Comparison of ENCODE assay signal across 18 cellular contexts in the genomic region with DNA sequence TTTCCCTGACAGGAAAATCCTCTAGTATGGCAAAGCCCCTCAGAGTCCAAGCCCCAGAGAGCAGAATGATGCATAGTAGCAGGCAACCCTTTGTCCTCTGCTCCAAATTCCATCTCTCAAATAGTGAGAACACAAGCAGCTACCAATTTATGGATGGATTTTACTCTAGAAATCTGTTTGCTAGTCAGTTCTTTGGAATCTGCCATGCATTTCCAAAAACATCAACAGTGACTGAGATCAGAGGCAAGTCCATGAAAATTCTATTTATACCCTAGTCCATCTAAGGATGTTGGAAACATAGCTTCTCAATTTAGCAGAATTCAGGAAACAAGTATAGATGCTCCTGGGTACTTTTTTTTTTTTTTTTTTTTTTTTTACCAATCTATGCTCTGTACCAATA. TPM values are rescaled to one million over a fixed set of nuclear protein-coding genes. Genes with fewer than 3 reads are reported as not detected.
A peak's percentile ranks its signal among the peaks of the same experiment; 100 is the strongest.
DNase-seq lines count a peak whose midpoint lies in the region; ATAC-seq and TF ChIP-seq lines count a peak whose summit lies in the region.
"Had no signal": no experiment of that assay in that cellular context is flagged by ENCODE, and none has a peak within 500 bp of the region (broad histone marks: within the 10 kb centered on the region; RNA-seq: fewer than 3 reads in every experiment).

No MANE protein-coding gene starts in this region.

- intact Hi-C loops in ascending aorta (cut with DNase I) (loop anchor here (5.0 to 10.0 kb wide), 6 partner anchors 37 to 622 kb away; a partner anchor contains a TSS), left ventricle myocardium superior (cut with micrococcal nuclease) (loop anchor here (10.0 kb wide), 1 partner anchor 55 kb away; no protein-coding TSS in a partner anchor), posterior cingulate gyrus (cut with DNase I) (loop anchor here (10.0 kb wide), 1 partner anchor 1805 kb away; no protein-coding TSS in a partner anchor)

- H3K4me1 ChIP-seq in ascending aorta (peaks cover 8 to 45% of the 10 kb centered on the region in 2 donors), thoracic aorta (ENCODE audit: control insufficient read depth in 1 of 2, low read depth in 2 of 2) (peaks cover 25 to 61% of the 10 kb centered on the region in 2 donors), SK-N-SH (ENCODE audit: control insufficient read depth in 1 of 2, insufficient read depth in 2 of 2, low read depth in 1 of 2, low read length in 1 of 2) (peaks cover 0 to 3% of the 10 kb centered on the region in 2 experiments; a peak in 1 of 4 replicates)
- H3K4me1 ChIP-seq: Caco-2 had no signal

- DNase-seq in AG10803 (ENCODE audit: low read depth), result peak; percentile 15
- no peak for DNase-seq in ascending aorta (ENCODE audit: low spot score in 2 of 2)
- peak; percentile 59 for DNase-seq in fibroblast of peridontal ligament (ENCODE audit: extremely low read depth)
- DNase-seq in thoracic aorta (ENCODE audit: low spot score), result no peak
- no peak for DNase-seq in NCI-H1694 treated with DMSO at 0.1 percent for 48 hours (lab: John Stamatoyannopoulos, UW)
- DNase-seq in SK-N-SH, result no peak
- DNase-seq in left ventricle myocardium superior, result no peak
- DNase-seq in posterior cingulate gyrus, result no peak
- DNase-seq: AML-193; Caco-2; CD8-positive, alpha-beta memory T cell; DND-41; GF-D8; GM23248 had no signal

- TF ChIP-seq EP300 in SK-N-SH (IDR thresholded peaks at IDR 0.05; ENCODE audit: borderline replicate concordance in 1 of 2, low read depth in 1 of 2, low read length in 1 of 2), result no peak

- no peak for TF ChIP-seq RAD21 in SK-N-SH (IDR thresholded peaks at IDR 0.05; ENCODE audit: low read length)

- no peaks in the 10 kb centered on the region for H3K36me3 ChIP-seq in ascending aorta
- no peaks in the 10 kb centered on the region for H3K36me3 ChIP-seq in thoracic aorta
- no peaks in the 10 kb centered on the region for H3K36me3 ChIP-seq in SK-N-SH (replicated peaks in 1 of 2; ENCODE audit: control insufficient read depth in 1 of 2, insufficient read depth in 2 of 2, low read length in 1 of 2)
- H3K36me3 ChIP-seq: BLaER1 had no signal

- no peaks in the 10 kb centered on the region for H3F3A ChIP-seq in SK-N-SH (replicated peaks; ENCODE audit: insufficient read depth)

- H3K27ac ChIP-seq in ascending aorta (peak overlapping the region; percentile 61 to 76), thoracic aorta (peak overlapping the region; percentile 25 to 72), SK-N-SH (ENCODE audit: low read depth in 2 of 2, low read length in 1 of 2) (no peak overlapping the region)
- H3K27ac ChIP-seq: 22Rv1, BLaER1, GM23248 had no signal

- H3K4me2 ChIP-seq in SK-N-SH, result no peak overlapping the region
- H3K4me2 ChIP-seq: BLaER1 had no signal

- no peaks in the 10 kb centered on the region for H4K20me1 ChIP-seq in SK-N-SH (ENCODE audit: insufficient read depth)
- H4K20me1 ChIP-seq: BLaER1 had no signal

- ATAC-seq in thoracic aorta (ENCODE audit: insufficient number of reproducible peaks, low FRiP score, low read depth), result peak; percentile 37
- ATAC-seq in left ventricle myocardium superior, result no peak
- ATAC-seq: GM12878, HCT116 had no signal

- CTCF ChIA-PET in SK-N-SH (lab: Yijun Ruan, JAX), result interaction anchor here (0.9 to 6.2 kb wide), 5 partner anchors 11 to 228 kb away, joined by 3 to 64 read pairs (median 61); a partner anchor contains a TSS

- no peaks in the 10 kb centered on the region for H3K9me2 ChIP-seq in SK-N-SH

- H3K9me3 ChIP-seq in ascending aorta (no peaks in the 10 kb centered on the region), thoracic aorta (no peaks in the 10 kb centered on the region), SK-N-SH (no peaks in the 10 kb centered on the region)
- H3K9me3 ChIP-seq: BLaER1, Caco-2 had no signal

- H3K79me2 ChIP-seq in SK-N-SH (ENCODE audit: insufficient read depth), result no peaks in the 10 kb centered on the region

- POLR2A ChIA-PET in SK-N-SH (lab: Yijun Ruan, JAX), result no interaction called here

- H3K9ac ChIP-seq in SK-N-SH, result no peak overlapping the region
- H3K9ac ChIP-seq: BLaER1, GM23248 had no signal

- H2AFZ ChIP-seq in SK-N-SH (ENCODE audit: low read depth), result no peak overlapping the region
- H2AFZ ChIP-seq: GM23248 had no signal

- no peak overlapping the region for H3K4me3 ChIP-seq in AG10803 (ENCODE audit: low read length)
- H3K4me3 ChIP-seq in ascending aorta, result no peak overlapping the region
- H3K4me3 ChIP-seq in thoracic aorta, result no peak overlapping the region
- no peak overlapping the region for H3K4me3 ChIP-seq in SK-N-SH (ENCODE audit: low read depth in 2 of 2, low read length in 1 of 2)
- H3K4me3 ChIP-seq: BLaER1, GM12878, GM23248 had no signal

- TF ChIP-seq CTCF in AG10803 (conservative IDR thresholded peaks at IDR 0.05; ENCODE audit: low read length) (no peak), ascending aorta (IDR thresholded peaks at IDR 0.05) (no peak), thoracic aorta (IDR thresholded peaks at IDR 0.05) (no peak), SK-N-SH (IDR thresholded peaks at IDR 0.05) (no peak)

- H3K27me3 ChIP-seq in ascending aorta, result no peaks in the 10 kb centered on the region
- no peaks in the 10 kb centered on the region for H3K27me3 ChIP-seq in thoracic aorta (replicated peaks; ENCODE audit: insufficient read depth)
- H3K27me3 ChIP-seq in SK-N-SH (ENCODE audit: insufficient read depth), result no peaks in the 10 kb centered on the region
- H3K27me3 ChIP-seq: BLaER1 had no signal

TF ChIP-seq in SK-N-SH, 30 proteins besides CTCF, POLR2A, EP300 and RAD21 (continues in another document):
- no peak for TF ChIP-seq NRF1 (IDR thresholded peaks at IDR 0.05; ENCODE audit: low read depth, low read length)
- no peak for TF ChIP-seq JUND (IDR thresholded peaks at IDR 0.05)
- no peak for TF ChIP-seq ELF1 (IDR thresholded peaks at IDR 0.05)
- no peak for TF ChIP-seq YY1 (IDR thresholded peaks at IDR 0.05; ENCODE audit: low read depth)
- no peak for TF ChIP-seq POLR2AphosphoS5 (IDR thresholded peaks at IDR 0.05; ENCODE audit: low read depth, low read length)
- no peak for TF ChIP-seq MXI1 (IDR thresholded peaks at IDR 0.05; ENCODE audit: low read depth, low read length)
- TF ChIP-seq EZH2phosphoT487 (IDR thresholded peaks at IDR 0.05; ENCODE audit: borderline replicate concordance, low read depth), result no peak
- TF ChIP-seq, protein P1, sequence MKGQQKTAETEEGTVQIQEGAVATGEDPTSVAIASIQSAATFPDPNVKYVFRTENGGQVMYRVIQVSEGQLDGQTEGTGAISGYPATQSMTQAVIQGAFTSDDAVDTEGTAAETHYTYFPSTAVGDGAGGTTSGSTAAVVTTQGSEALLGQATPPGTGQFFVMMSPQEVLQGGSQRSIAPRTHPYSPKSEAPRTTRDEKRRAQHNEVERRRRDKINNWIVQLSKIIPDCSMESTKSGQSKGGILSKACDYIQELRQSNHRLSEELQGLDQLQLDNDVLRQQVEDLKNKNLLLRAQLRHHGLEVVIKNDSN (IDR thresholded peaks at IDR 0.05; ENCODE audit: borderline replicate concordance, low read depth), result no peak
- TF ChIP-seq, protein P2, sequence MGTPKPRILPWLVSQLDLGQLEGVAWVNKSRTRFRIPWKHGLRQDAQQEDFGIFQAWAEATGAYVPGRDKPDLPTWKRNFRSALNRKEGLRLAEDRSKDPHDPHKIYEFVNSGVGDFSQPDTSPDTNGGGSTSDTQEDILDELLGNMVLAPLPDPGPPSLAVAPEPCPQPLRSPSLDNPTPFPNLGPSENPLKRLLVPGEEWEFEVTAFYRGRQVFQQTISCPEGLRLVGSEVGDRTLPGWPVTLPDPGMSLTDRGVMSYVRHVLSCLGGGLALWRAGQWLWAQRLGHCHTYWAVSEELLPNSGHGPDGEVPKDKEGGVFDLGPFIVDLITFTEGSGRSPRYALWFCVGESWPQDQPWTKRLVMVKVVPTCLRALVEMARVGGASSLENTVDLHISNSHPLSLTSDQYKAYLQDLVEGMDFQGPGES (IDR thresholded peaks at IDR 0.05; ENCODE audit: low read depth, low read length), result no peak
- TF ChIP-seq, protein P3, sequence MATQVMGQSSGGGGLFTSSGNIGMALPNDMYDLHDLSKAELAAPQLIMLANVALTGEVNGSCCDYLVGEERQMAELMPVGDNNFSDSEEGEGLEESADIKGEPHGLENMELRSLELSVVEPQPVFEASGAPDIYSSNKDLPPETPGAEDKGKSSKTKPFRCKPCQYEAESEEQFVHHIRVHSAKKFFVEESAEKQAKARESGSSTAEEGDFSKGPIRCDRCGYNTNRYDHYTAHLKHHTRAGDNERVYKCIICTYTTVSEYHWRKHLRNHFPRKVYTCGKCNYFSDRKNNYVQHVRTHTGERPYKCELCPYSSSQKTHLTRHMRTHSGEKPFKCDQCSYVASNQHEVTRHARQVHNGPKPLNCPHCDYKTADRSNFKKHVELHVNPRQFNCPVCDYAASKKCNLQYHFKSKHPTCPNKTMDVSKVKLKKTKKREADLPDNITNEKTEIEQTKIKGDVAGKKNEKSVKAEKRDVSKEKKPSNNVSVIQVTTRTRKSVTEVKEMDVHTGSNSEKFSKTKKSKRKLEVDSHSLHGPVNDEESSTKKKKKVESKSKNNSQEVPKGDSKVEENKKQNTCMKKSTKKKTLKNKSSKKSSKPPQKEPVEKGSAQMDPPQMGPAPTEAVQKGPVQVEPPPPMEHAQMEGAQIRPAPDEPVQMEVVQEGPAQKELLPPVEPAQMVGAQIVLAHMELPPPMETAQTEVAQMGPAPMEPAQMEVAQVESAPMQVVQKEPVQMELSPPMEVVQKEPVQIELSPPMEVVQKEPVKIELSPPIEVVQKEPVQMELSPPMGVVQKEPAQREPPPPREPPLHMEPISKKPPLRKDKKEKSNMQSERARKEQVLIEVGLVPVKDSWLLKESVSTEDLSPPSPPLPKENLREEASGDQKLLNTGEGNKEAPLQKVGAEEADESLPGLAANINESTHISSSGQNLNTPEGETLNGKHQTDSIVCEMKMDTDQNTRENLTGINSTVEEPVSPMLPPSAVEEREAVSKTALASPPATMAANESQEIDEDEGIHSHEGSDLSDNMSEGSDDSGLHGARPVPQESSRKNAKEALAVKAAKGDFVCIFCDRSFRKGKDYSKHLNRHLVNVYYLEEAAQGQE (IDR thresholded peaks at IDR 0.05; ENCODE audit: low read depth, low read length), result no peak
- TF ChIP-seq RCOR1 (IDR thresholded peaks at IDR 0.05; ENCODE audit: low read length), result no peak
- no peak for TF ChIP-seq RXRA (IDR thresholded peaks at IDR 0.05; ENCODE audit: borderline replicate concordance, low read depth)
- no peak for TF ChIP-seq MEF2A (IDR thresholded peaks at IDR 0.05; ENCODE audit: borderline replicate concordance, low read depth)
- no peak for TF ChIP-seq GATA2 (CRISPR knock-in tag; IDR thresholded peaks at IDR 0.05)

RNA-seq across cellular contexts. Expression of a gene that starts 10.0 kb away (rescaled TPM):
- 2.8 TPM for total RNA-seq in ascending aorta
- 10 to 100 TPM; 44.1 to 59.8 TPM for total RNA-seq in thoracic aorta
- polyA plus RNA-seq in SK-N-SH (2012; rRNA removed), result 17.8 and 23.4 TPM in 2 replicates
- 21.0 and 22.2 TPM in 2 replicates for polyA plus RNA-seq in SK-N-SH (2012; cell fraction: cytosol; rRNA removed)
- polyA plus RNA-seq in SK-N-SH (2012; cell fraction: nucleus; rRNA removed), result 28.6 and 29.9 TPM in 2 replicates
- 8.2 TPM for total RNA-seq in left ventricle myocardium superior
- total RNA-seq: CD8-positive, alpha-beta memory T cell had no signal

RNA-seq across cellular contexts. Expression of a gene that starts 31.9 kb away (rescaled TPM):
- total RNA-seq in ascending aorta (23.2 TPM), thoracic aorta (10 to 100 TPM; 18.2 to 24.0 TPM), left ventricle myocardium superior (3.1 TPM)
- not detected in 2 replicates for polyA plus RNA-seq in SK-N-SH (2012; rRNA removed)
- 0.01 and 0.07 TPM in 2 replicates for polyA plus RNA-seq in SK-N-SH (2012; cell fraction: cytosol; rRNA removed)
- not detected in 2 replicates for polyA plus RNA-seq in SK-N-SH (2012; cell fraction: nucleus; rRNA removed)
- total RNA-seq: Caco-2; CD8-positive, alpha-beta memory T cell; GM12878; GM23248 had no signal
- polyA plus RNA-seq: CD8-positive, alpha-beta memory T cell; GM12878; GM23248 had no signal

Comparison
In these comparisons a context has a peak if more than half of its experiments do, and no peak if none do; other contexts are left out.
1. DNase-seq: peak in AG10803 (single experiment) and fibroblast of peridontal ligament (single experiment); none in ascending aorta (0 of 2), thoracic aorta (single experiment), NCI-H1694 treated with DMSO at 0.1 percent for 48 hours (single experiment), SK-N-SH (single experiment), left ventricle myocardium superior (single experiment) and posterior cingulate gyrus (0 of 10).
2. H3K27ac ChIP-seq: peak in ascending aorta (2 of 2) and thoracic aorta (2 of 2); none in SK-N-SH (0 of 2).